2 cellular contexts compared by ENCODE assay signal in genomic region chr7:100264669-100265165, GRCh38.
A peak's percentile ranks its signal among the peaks of the same experiment; 100 is the strongest.
TF ChIP-seq lines count a peak whose summit lies in the region.
"Not testable (repeated sequence)": the region's sequence is repeated elsewhere in the genome, so short reads cannot be mapped to it uniquely, and the experiment has no call there.

No MANE protein-coding gene starts in this region.

TF ChIP-seq in A549, 52 proteins besides CTCF, POLR2A, EP300 and RAD21:
- TF ChIP-seq GATA3 (IDR thresholded peaks at IDR 0.05; ENCODE audit: borderline replicate concordance) (peak; percentile 65), JUN (IDR thresholded peaks at IDR 0.05) (peak in 1 of 2 experiments; percentile 19; a peak in 1 of 5 replicates), HOXB5 (CRISPR knock-in tag; IDR thresholded peaks at IDR 0.05) (peak; percentile 91), CEBPB (IDR thresholded peaks at IDR 0.05) (peak in 1 of 2 experiments; percentile 32; a peak in 1 of 4 replicates)

TF ChIP-seq in K562, 482 proteins besides CTCF, POLR2A, EP300 and RAD21:
- TF ChIP-seq KDM1A (IDR thresholded peaks at IDR 0.05) (0 out of 4 replicates have a peak, but pooled peaks of 1 of the 2 experiments have one; percentile 26), MEIS2 (IDR thresholded peaks at IDR 0.05; ENCODE audit: partially characterized antibody) (peak; percentile 90), SOX6 (IDR thresholded peaks at IDR 0.05) (peak; percentile 65; the same call in 1 of the 2 replicates), PBX2 (tag; conservative IDR thresholded peaks at IDR 0.05; ENCODE audit: low read depth) (peak; percentile 87), PKNOX1 (IDR thresholded peaks at IDR 0.05) (peak; percentile 44; the same call in 1 of the 2 replicates)
- TF ChIP-seq PBX2 (CRISPR knock-in tag; IDR thresholded peaks at IDR 0.05; ENCODE audit: low read depth), result not testable (repeated sequence)
TF ChIP-seq in K562: peak in this region for 5; not testable (repeated sequence) for 477.
